In genomic region chr2:188320861-188321260, GRCh38 we compare ENCODE assay signal across 30 cellular contexts. TPM values are rescaled to one million over a fixed set of nuclear protein-coding genes. Genes with fewer than 3 reads are reported as not detected.
"Had no signal": no experiment of that assay in that cellular context is flagged by ENCODE, and none has a peak within 500 bp of the region (broad histone marks: within the 10 kb centered on the region; RNA-seq: fewer than 3 reads in every experiment).

No MANE protein-coding gene starts in this region.

- H3K36me3 Mint-ChIP-seq: activated naive CD8-positive, alpha-beta T cell treated with anti-CD3 and anti-CD28 coated beads for 36 hours had no signal

- H3K27me3 Mint-ChIP-seq: activated CD4-positive, alpha-beta T cell treated with anti-CD3 and anti-CD28 coated beads, Interleukin-2, amount 10 ng/mL, durations not matched to agents 24 days and 14 days; activated CD8-positive, alpha-beta T cell treated with anti-CD3 and anti-CD28 coated beads for 36 hours; activated naive CD8-positive, alpha-beta T cell treated with anti-CD3 and anti-CD28 coated beads for 36 hours; activated T-helper 17 cell treated with anti-CD3 and anti-CD28 coated beads, Interleukin-2, amount 50 U/mL, for 72 hours had no signal

- H3K4me1 Mint-ChIP-seq: activated CD4-positive, alpha-beta T cell treated with anti-CD3 and anti-CD28 coated beads, Interleukin-2, amount 10 ng/mL, durations not matched to agents 24 days and 14 days; activated naive CD8-positive, alpha-beta T cell treated with anti-CD3 and anti-CD28 coated beads for 36 hours; activated T-helper 17 cell treated with anti-CD3 and anti-CD28 coated beads, Interleukin-2, amount 50 U/mL, for 72 hours had no signal

- DNase-seq: activated CD4-positive, alpha-beta T cell treated with anti-CD3 and anti-CD28 coated beads, Interleukin-2, amount 10 ng/mL, durations not matched to agents 24 days and 14 days; activated CD4-positive, alpha-beta T cell treated with anti-CD3 and anti-CD28 coated beads, Interleukin-2, amount 50 U/mL, for 4 hours; activated CD8-positive, alpha-beta T cell treated with anti-CD3 and anti-CD28 coated beads for 36 hours; activated effector memory CD4-positive, alpha-beta T cell treated with anti-CD3 and anti-CD28 coated beads, Interleukin-2, amount 50 U/mL, for 16 hours; activated naive CD4-positive, alpha-beta T cell; activated naive CD4-positive, alpha-beta T cell treated with anti-CD3 and anti-CD28 coated beads, Interleukin-2, amount 50 U/mL, for 16 hours; activated naive CD8-positive, alpha-beta T cell treated with anti-CD3 and anti-CD28 coated beads for 36 hours; activated T-cell treated with anti-CD3 and anti-CD28 coated beads, Interleukin-2, amount 50 U/mL, for 1 hour; activated T-cell treated with anti-CD3 and anti-CD28 coated beads, Interleukin-2, amount 50 U/mL, for 72 hours; amniotic stem cell; aorta; brain microvascular endothelial cell; central memory CD4-positive, alpha-beta T cell; Kasumi-1; MM.1S; MV-4-11; NCI-H1092; NCI-H1436 treated with DMSO at 0.1 percent for 48 hours; NCI-H1694 treated with DMSO at 0.1 percent for 48 hours; NCI-H2029; NCI-H345; NCI-H524 treated with DMSO at 0.1 percent for 48 hours; Peyer's patch; RPMI8226; SIG-M5; SW 1271 had no signal

- H3K36me3 ChIP-seq: brain microvascular endothelial cell, Peyer's patch had no signal

- H3K27ac ChIP-seq: brain microvascular endothelial cell, Peyer's patch had no signal

- H3K9me3 ChIP-seq: Peyer's patch had no signal

- H3K27ac Mint-ChIP-seq: activated CD4-positive, alpha-beta T cell treated with anti-CD3 and anti-CD28 coated beads, Interleukin-2, amount 10 ng/mL, durations not matched to agents 24 days and 14 days; activated CD8-positive, alpha-beta T cell treated with anti-CD3 and anti-CD28 coated beads for 36 hours; activated naive CD8-positive, alpha-beta T cell treated with anti-CD3 and anti-CD28 coated beads for 36 hours; activated T-cell treated with anti-CD3 and anti-CD28 coated beads, Interleukin-2, amount 50 U/mL, for 72 hours; activated T-helper 17 cell treated with anti-CD3 and anti-CD28 coated beads, Interleukin-2, amount 50 U/mL, for 72 hours had no signal

- H3K4me3 ChIP-seq: Peyer's patch had no signal

- H3K27me3 ChIP-seq: brain microvascular endothelial cell, Peyer's patch had no signal

- H3K4me3 Mint-ChIP-seq: activated CD4-positive, alpha-beta T cell treated with anti-CD3 and anti-CD28 coated beads, Interleukin-2, amount 10 ng/mL, durations not matched to agents 24 days and 14 days; activated CD8-positive, alpha-beta T cell treated with anti-CD3 and anti-CD28 coated beads for 36 hours; activated naive CD8-positive, alpha-beta T cell treated with anti-CD3 and anti-CD28 coated beads for 36 hours; activated T-cell treated with anti-CD3 and anti-CD28 coated beads, Interleukin-2, amount 50 U/mL, for 72 hours; activated T-helper 17 cell treated with anti-CD3 and anti-CD28 coated beads, Interleukin-2, amount 50 U/mL, for 72 hours had no signal

- H3K9me3 Mint-ChIP-seq: activated CD4-positive, alpha-beta T cell treated with anti-CD3 and anti-CD28 coated beads, Interleukin-2, amount 10 ng/mL, durations not matched to agents 24 days and 14 days; activated CD8-positive, alpha-beta T cell treated with anti-CD3 and anti-CD28 coated beads for 36 hours; activated naive CD8-positive, alpha-beta T cell treated with anti-CD3 and anti-CD28 coated beads for 36 hours had no signal

RNA-seq across cellular contexts. Expression of gene GULP1, which starts 29.2 kb away (rescaled TPM):
- total RNA-seq: activated CD4-positive, alpha-beta T cell treated with anti-CD3 and anti-CD28 coated beads, Interleukin-2, amount 10 ng/mL, durations not matched to agents 24 days and 14 days; activated CD8-positive, alpha-beta memory T cell treated with anti-CD3 and anti-CD28 coated beads for 36 hours; activated CD8-positive, alpha-beta T cell treated with anti-CD3 and anti-CD28 coated beads for 36 hours; activated naive CD8-positive, alpha-beta T cell treated with anti-CD3 and anti-CD28 coated beads for 36 hours; activated T-cell treated with anti-CD3 and anti-CD28 coated beads, Interleukin-2, amount 50 U/mL, for 72 hours; activated T-helper 17 cell treated with anti-CD3 and anti-CD28 coated beads, Interleukin-2, amount 50 U/mL, for 72 hours; T-helper 1 cell treated with Interleukin-12 subunit alpha and Interleukin-12 subunit beta and Interleukin-4 antibody, amounts not matched to agents 30 ng/mL and 1 ng/mL, for 36 hours; T-helper 2 cell treated with Interferon-gamma antibody and Interleukin-4, amounts not matched to agents 100 ng/mL and 5 ng/mL, for 36 hours had no signal
